ENCODE assay signal across 9 cellular contexts in genomic region chr2:69582582-69583176, GRCh38.
A peak's percentile ranks its signal among the peaks of the same experiment; 100 is the strongest.
DNase-seq lines count a peak whose midpoint lies in the region; ATAC-seq and TF ChIP-seq lines count a peak whose summit lies in the region.
"Had no signal": no experiment of that assay in that cellular context is flagged by ENCODE, and none has a peak within 500 bp of the region (broad histone marks: within the 10 kb centered on the region; RNA-seq: fewer than 3 reads in every experiment).

No MANE protein-coding gene starts in this region.

- POLR2A ChIA-PET in CD8-positive, alpha-beta memory T cell (lab: Charles Lee): interaction anchor here (0.7 kb wide), 1 partner anchor 63 kb away, joined by 5 read pairs; no protein-coding TSS in a partner anchor

- intact Hi-C loops in body of pancreas (cut with DNase I): no loop called here
- intact Hi-C loops in prostate gland (cut with DNase I): no loop called here

- peaks cover 0 to 22% (median 5%) of the 10 kb centered on the region in 3 donors for H3K36me3 Mint-ChIP-seq in CD8-positive, alpha-beta memory T cell

- H3K9me3 Mint-ChIP-seq in CD8-positive, alpha-beta memory T cell: no peaks in the 10 kb centered on the region

- 18 to 27% methylated on average over 3 of the region's 3 CpGs for WGBS in body of pancreas, 2 donors
- WGBS in prostate gland: 43% methylated on average over 3 of the region's 3 CpGs

- no peaks in the 10 kb centered on the region for H3K27me3 ChIP-seq in CD8-positive, alpha-beta memory T cell (ENCODE audit: insufficient read depth, low read length, poor library complexity, severe bottlenecking)
- H3K27me3 ChIP-seq in body of pancreas (no peaks in the 10 kb centered on the region), mucosa of stomach (ENCODE audit: control insufficient read depth, insufficient read depth, low read length) (no peaks in the 10 kb centered on the region), prostate gland (replicated peaks; ENCODE audit: insufficient read depth) (no peaks in the 10 kb centered on the region)

- no peak overlapping the region for H3K27ac ChIP-seq in CD8-positive, alpha-beta memory T cell (ENCODE audit: low read depth, low read length)
- H3K27ac ChIP-seq in body of pancreas (peak overlapping the region; percentile 26 to 70 (median 67)), prostate gland (no peak overlapping the region)

- peak overlapping the region; percentile 25 to 91 (median 72) for H3K27ac Mint-ChIP-seq in CD8-positive, alpha-beta memory T cell

- peak in 1 of 5 donors; percentile 44 for DNase-seq in CD8-positive, alpha-beta memory T cell
- DNase-seq in Jurkat, Clone E6-1 (ENCODE audit: low read depth, low spot score): peak; percentile 55
- peak in 3 of 4 donors; percentile 40 to 45 (median 40) for DNase-seq in body of pancreas
- DNase-seq in prostate gland (ENCODE audit: low spot score): no peak
- DNase-seq in NCI-H526 (lab: John Stamatoyannopoulos, UW): no peak
- DNase-seq: hippocampal formation had no signal

- H3K4me3 ChIP-seq in CD8-positive, alpha-beta memory T cell (ENCODE audit: low read length): peak overlapping the region; percentile 24
- peak overlapping the region; percentile 20 for H3K4me3 ChIP-seq in Jurkat, Clone E6-1 (ENCODE audit: low read length)
- H3K4me3 ChIP-seq in body of pancreas (no peak overlapping the region), mucosa of stomach (ENCODE audit: low read length) (no peak overlapping the region), prostate gland (no peak overlapping the region)

- H3K36me3 ChIP-seq in CD8-positive, alpha-beta memory T cell (ENCODE audit: insufficient read depth, low read length): no peaks in the 10 kb centered on the region
- no peaks in the 10 kb centered on the region for H3K36me3 ChIP-seq in body of pancreas (replicated peaks in 1 of 2; ENCODE audit: insufficient read depth in 1 of 2, low read depth in 2 of 2)
- no peaks in the 10 kb centered on the region for H3K36me3 ChIP-seq in mucosa of stomach (ENCODE audit: control insufficient read depth, insufficient read depth, low read length)
- no peaks in the 10 kb centered on the region for H3K36me3 ChIP-seq in prostate gland

- CTCF ChIA-PET in CD8-positive, alpha-beta memory T cell (lab: Charles Lee): interaction anchor here (1.2 to 9.2 kb wide), 5 partner anchors 11 to 142 kb away, joined by 4 to 59 read pairs (median 4); no protein-coding TSS in a partner anchor

- ATAC-seq in body of pancreas (peak; percentile 28), GM19324 (IDR thresholded peaks at IDR 0.05; ENCODE audit: low FRiP score, unreplicated experiment) (no peak), GM21825 (IDR thresholded peaks at IDR 0.05; ENCODE audit: unreplicated experiment) (no peak)

- TF ChIP-seq POLR2A in body of pancreas (IDR thresholded peaks at IDR 0.05) (no peak), prostate gland (IDR thresholded peaks at IDR 0.05) (no peak)

- H3K4me1 Mint-ChIP-seq in CD8-positive, alpha-beta memory T cell: peaks cover 85 to 94% (median 92%) of the 10 kb centered on the region in 3 donors

- no peaks in the 10 kb centered on the region for H3K27me3 Mint-ChIP-seq in CD8-positive, alpha-beta memory T cell

- peak overlapping the region; percentile 42 for H3K9ac ChIP-seq in mucosa of stomach (ENCODE audit: low read length)

- peaks cover 91% of the 10 kb centered on the region for H3K4me1 ChIP-seq in CD8-positive, alpha-beta memory T cell (ENCODE audit: insufficient read depth, low read length)
- H3K4me1 ChIP-seq in body of pancreas: peaks cover 41% of the 10 kb centered on the region
- peaks cover 14% of the 10 kb centered on the region for H3K4me1 ChIP-seq in mucosa of stomach (ENCODE audit: control insufficient read depth, insufficient read depth, low read length)
- no peaks in the 10 kb centered on the region for H3K4me1 ChIP-seq in prostate gland (replicated peaks)

- no peaks in the 10 kb centered on the region for H3K9me3 ChIP-seq in CD8-positive, alpha-beta memory T cell (ENCODE audit: low read length)
- H3K9me3 ChIP-seq in body of pancreas (no peaks in the 10 kb centered on the region), mucosa of stomach (ENCODE audit: control insufficient read depth, low read length) (no peaks in the 10 kb centered on the region), prostate gland (no peaks in the 10 kb centered on the region)

- TF ChIP-seq CTCF in body of pancreas (IDR thresholded peaks at IDR 0.05) (no peak), prostate gland (IDR thresholded peaks at IDR 0.05) (no peak)

- peak overlapping the region; percentile 4 to 81 (median 73) for H3K4me3 Mint-ChIP-seq in CD8-positive, alpha-beta memory T cell

Comparison
In these comparisons a context has a peak if more than half of its experiments do, and no peak if none do; other contexts are left out.
1. DNase-seq: peak in Jurkat, Clone E6-1 (single experiment) and body of pancreas (3 of 4); none in prostate gland (single experiment) and NCI-H526 (0 of 2).
2. H3K27ac ChIP-seq: peak in body of pancreas (4 of 4); none in CD8-positive, alpha-beta memory T cell (single experiment) and prostate gland (0 of 2).
3. H3K4me3 ChIP-seq: peak in CD8-positive, alpha-beta memory T cell (single experiment) and Jurkat, Clone E6-1 (single experiment); none in body of pancreas (0 of 2), mucosa of stomach (single experiment) and prostate gland (0 of 2).